In genomic region chr18:3246636-3247242, GRCh38 we compare ENCODE assay signal across 8 cellular contexts. TPM values are rescaled to one million over a fixed set of nuclear protein-coding genes. Genes with fewer than 3 reads are reported as not detected.
A peak's percentile ranks its signal among the peaks of the same experiment; 100 is the strongest.
DNase-seq lines count a peak whose midpoint lies in the region; ATAC-seq and TF ChIP-seq lines count a peak whose summit lies in the region.

No MANE protein-coding gene starts in this region.

- no peaks in the 10 kb centered on the region for H3K27me3 ChIP-seq in BJ (ENCODE audit: control insufficient read depth, insufficient read depth, low read length)
- no peaks in the 10 kb centered on the region for H3K27me3 ChIP-seq in HAP-1 (ENCODE audit: low read depth)
- H3K27me3 ChIP-seq in esophagus muscularis mucosa = no peaks in the 10 kb centered on the region

- H3K36me3 ChIP-seq in BJ (ENCODE audit: control insufficient read depth, insufficient read depth, low read length) (no peaks in the 10 kb centered on the region), HAP-1 (replicated peaks) (peaks cover 18% of the 10 kb centered on the region), esophagus muscularis mucosa (peaks cover 0 to 12% (median 3%) of the 10 kb centered on the region in 4 donors)

- peak overlapping the region; percentile 100 for H3K27ac Mint-ChIP-seq in nephron progenitor cell

- intact Hi-C loops in esophagus muscularis mucosa (cut with DNase I) = loop anchor here (5.0 to 10.0 kb wide), 3 partner anchors 182 to 314 kb away; partner anchors contain the start of gene LPIN2

- H3K4me3 ChIP-seq in BJ (ENCODE audit: low read depth, low read length) = peak overlapping the region; percentile 95
- H3K4me3 ChIP-seq in HAP-1 = peak overlapping the region; percentile 93
- H3K4me3 ChIP-seq in esophagus muscularis mucosa = peak overlapping the region; percentile 87 to 98 (median 94)

- H3K9me3 Mint-ChIP-seq in nephron progenitor cell = peaks cover 21% of the 10 kb centered on the region

- in situ Hi-C loops in HAP-1 (cut with MboI; ENCODE audit: low sequenced_read_pairs) = loop anchor here (5.0 kb wide), 1 partner anchor 314 kb away; no protein-coding TSS in a partner anchor

- H3K27me3 Mint-ChIP-seq in nephron progenitor cell (ENCODE audit: low read depth, poor library complexity) = no peaks in the 10 kb centered on the region

- CTCF ChIA-PET in BJ (lab: Yijun Ruan, JAX) = interaction anchor here (0.8 to 4.4 kb wide), 29 partner anchors 9 to 673 kb away, joined by 3 to 36 read pairs (median 4); no protein-coding TSS in a partner anchor

- H3K9me3 ChIP-seq in HAP-1 = peaks cover 5% of the 10 kb centered on the region; the same call in 1 of the 2 replicates
- no peaks in the 10 kb centered on the region for H3K9me3 ChIP-seq in esophagus muscularis mucosa

- TF ChIP-seq CTCF in BJ (IDR thresholded peaks at IDR 0.05; ENCODE audit: insufficient read depth, low read depth, low read length) (no peak), VCaP (conservative IDR thresholded peaks at IDR 0.05) (no peak), esophagus muscularis mucosa (IDR thresholded peaks at IDR 0.05) (no peak), nephron progenitor cell (IDR thresholded peaks at IDR 0.05) (no peak)

- peaks cover 29% of the 10 kb centered on the region for H3K4me1 Mint-ChIP-seq in nephron progenitor cell

- TF ChIP-seq EP300 in esophagus muscularis mucosa (IDR thresholded peaks at IDR 0.05) = no peak

- POLR2A ChIA-PET in BJ (lab: Charles Lee) = interaction anchor here (1.0 kb wide), 1 partner anchor 14 kb away, joined by 3 read pairs; no protein-coding TSS in a partner anchor

- no peak for TF ChIP-seq POLR2A in esophagus muscularis mucosa (IDR thresholded peaks at IDR 0.05; ENCODE audit: low read depth)

- H3K4me3 Mint-ChIP-seq in nephron progenitor cell = peak overlapping the region; percentile 98

- 58% methylated on average over 21 of the region's 23 CpGs for WGBS in esophagus muscularis mucosa

- ATAC-seq in HG02798 (IDR thresholded peaks at IDR 0.05; ENCODE audit: poor library complexity, unreplicated experiment) (no peak), HG03045 (IDR thresholded peaks at IDR 0.05; ENCODE audit: unreplicated experiment) (no peak)

- H3K27ac ChIP-seq in VCaP (peak overlapping the region; percentile 96), esophagus muscularis mucosa (replicated peaks in 1 of 4) (peak overlapping the region; percentile 99 to 100 (median 99))

- peaks cover 21% of the 10 kb centered on the region for H3K36me3 Mint-ChIP-seq in nephron progenitor cell (ENCODE audit: low read depth)

- no peak for DNase-seq in BJ (ENCODE audit: low read depth)
- DNase-seq in HAP-1 (ENCODE audit: low spot score in 2 of 2) = peak in 1 of 2 experiments; percentile 35
- DNase-seq in esophagus muscularis mucosa (ENCODE audit: extremely low spot score) = no peak
- no peak for DNase-seq in nephron progenitor cell
- no peak for DNase-seq in pons (ENCODE audit: low spot score)

- peaks cover 38% of the 10 kb centered on the region for H3K4me1 ChIP-seq in HAP-1
- H3K4me1 ChIP-seq in esophagus muscularis mucosa = peaks cover 21 to 61% (median 56%) of the 10 kb centered on the region in 4 donors

RNA-seq across cellular contexts. Expression of gene MYL12A, which starts 0.9 kb away (rescaled TPM):
- polyA plus RNA-seq in BJ (2011; rRNA removed) = 579 and 1,077 TPM in 2 replicates
- 231 and 424 TPM in 2 replicates for polyA minus RNA-seq in BJ (2011; rRNA and poly(A)+ RNA removed)
- 100 to 1,000 TPM; 297 to 460 (median 380) TPM for total RNA-seq in esophagus muscularis mucosa

RNA-seq across cellular contexts. Expression of gene MYL12B, which starts 15.2 kb away (rescaled TPM):
- polyA plus RNA-seq in BJ (2011; rRNA removed) = 778 and 1,016 TPM in 2 replicates
- polyA minus RNA-seq in BJ (2011; rRNA and poly(A)+ RNA removed) = 204 and 327 TPM in 2 replicates
- 100 to 1,000 TPM; 211 to 279 (median 244) TPM for total RNA-seq in esophagus muscularis mucosa

RNA-seq across cellular contexts. Expression of gene MYOM1, which starts 27.0 kb away (rescaled TPM):
- polyA plus RNA-seq in BJ (2011; rRNA removed) = 0.26 and 0.48 TPM in 2 replicates
- 0.10 and 0.43 TPM in 2 replicates for polyA minus RNA-seq in BJ (2011; rRNA and poly(A)+ RNA removed)
- 10 to 100 TPM; 13.3 to 31.7 (median 16.5) TPM for total RNA-seq in esophagus muscularis mucosa
